In genomic region chr3:47283193-47283537, GRCh38 we compare ENCODE assay signal across 1 cellular context.
TF ChIP-seq lines count a peak whose summit lies in the region.

No MANE protein-coding gene starts in this region.

TF ChIP-seq in HepG2, 621 proteins besides CTCF, POLR2A, EP300 and RAD21:
- TF ChIP-seq ZNF512 (CRISPR knock-in tag; IDR thresholded peaks at IDR 0.05) (0 out of 2 replicates have a peak, but pooled peaks have one; percentile 22), CBX5 (CRISPR knock-in tag; IDR thresholded peaks at IDR 0.05; ENCODE audit: borderline replicate concordance) (no peak), ZFP82 (CRISPR knock-in tag; IDR thresholded peaks at IDR 0.05; ENCODE audit: borderline replicate concordance) (peak; percentile 53; the same call in 1 of the 2 replicates), ZNF670 (CRISPR knock-in tag; IDR thresholded peaks at IDR 0.05; ENCODE audit: borderline replicate concordance) (0 out of 2 replicates have a peak, but pooled peaks have one; percentile 47), XBP1 (CRISPR knock-in tag; IDR thresholded peaks at IDR 0.05) (no peak), ZNF296 (CRISPR knock-in tag; conservative IDR thresholded peaks at IDR 0.05) (0 out of 2 replicates have a peak, but pooled peaks have one; percentile 17), CEBPG (CRISPR knock-in tag; IDR thresholded peaks at IDR 0.05) (no peak), ZNF816 (CRISPR knock-in tag; IDR thresholded peaks at IDR 0.05; ENCODE audit: borderline replicate concordance) (0 out of 2 replicates have a peak, but pooled peaks have one; percentile 25), ZNF777 (CRISPR knock-in tag; IDR thresholded peaks at IDR 0.05) (no peak), ZNF496 (CRISPR knock-in tag; IDR thresholded peaks at IDR 0.05; ENCODE audit: insufficient replicate concordance) (no peak), PTBP1 (IDR thresholded peaks at IDR 0.05; ENCODE audit: low read depth, low read length, poor library complexity, severe bottlenecking) (peak; percentile 1), USF2 (IDR thresholded peaks at IDR 0.05; ENCODE audit: low read depth, low read length) (no peak), USF2 (CRISPR knock-in tag; IDR thresholded peaks at IDR 0.05; ENCODE audit: borderline replicate concordance) (no peak), FIP1L1 (IDR thresholded peaks at IDR 0.05; ENCODE audit: borderline replicate concordance, insufficient read depth, low read depth, low read length) (no peak), ZNF639 (CRISPR knock-in tag; conservative IDR thresholded peaks at IDR 0.05) (no peak), AHDC1 (CRISPR knock-in tag; IDR thresholded peaks at IDR 0.05; ENCODE audit: borderline replicate concordance) (0 out of 2 replicates have a peak, but pooled peaks have one; percentile 2), ZNF282 (IDR thresholded peaks at IDR 0.05; ENCODE audit: partially characterized antibody) (no peak)
- TF ChIP-seq, protein P1, sequence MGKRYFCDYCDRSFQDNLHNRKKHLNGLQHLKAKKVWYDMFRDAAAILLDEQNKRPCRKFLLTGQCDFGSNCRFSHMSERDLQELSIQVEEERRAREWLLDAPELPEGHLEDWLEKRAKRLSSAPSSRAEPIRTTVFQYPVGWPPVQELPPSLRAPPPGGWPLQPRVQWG (CRISPR knock-in tag; IDR thresholded peaks at IDR 0.05; ENCODE audit: borderline replicate concordance, low read depth): 0 out of 2 replicates have a peak, but pooled peaks have one; percentile 17
- TF ChIP-seq, protein P2, sequence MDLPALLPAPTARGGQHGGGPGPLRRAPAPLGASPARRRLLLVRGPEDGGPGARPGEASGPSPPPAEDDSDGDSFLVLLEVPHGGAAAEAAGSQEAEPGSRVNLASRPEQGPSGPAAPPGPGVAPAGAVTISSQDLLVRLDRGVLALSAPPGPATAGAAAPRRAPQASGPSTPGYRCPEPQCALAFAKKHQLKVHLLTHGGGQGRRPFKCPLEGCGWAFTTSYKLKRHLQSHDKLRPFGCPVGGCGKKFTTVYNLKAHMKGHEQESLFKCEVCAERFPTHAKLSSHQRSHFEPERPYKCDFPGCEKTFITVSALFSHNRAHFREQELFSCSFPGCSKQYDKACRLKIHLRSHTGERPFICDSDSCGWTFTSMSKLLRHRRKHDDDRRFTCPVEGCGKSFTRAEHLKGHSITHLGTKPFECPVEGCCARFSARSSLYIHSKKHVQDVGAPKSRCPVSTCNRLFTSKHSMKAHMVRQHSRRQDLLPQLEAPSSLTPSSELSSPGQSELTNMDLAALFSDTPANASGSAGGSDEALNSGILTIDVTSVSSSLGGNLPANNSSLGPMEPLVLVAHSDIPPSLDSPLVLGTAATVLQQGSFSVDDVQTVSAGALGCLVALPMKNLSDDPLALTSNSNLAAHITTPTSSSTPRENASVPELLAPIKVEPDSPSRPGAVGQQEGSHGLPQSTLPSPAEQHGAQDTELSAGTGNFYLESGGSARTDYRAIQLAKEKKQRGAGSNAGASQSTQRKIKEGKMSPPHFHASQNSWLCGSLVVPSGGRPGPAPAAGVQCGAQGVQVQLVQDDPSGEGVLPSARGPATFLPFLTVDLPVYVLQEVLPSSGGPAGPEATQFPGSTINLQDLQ (CRISPR knock-in tag; IDR thresholded peaks at IDR 0.05): 0 out of 2 replicates have a peak, but pooled peaks have one; percentile 9
- TF ChIP-seq, protein P3, sequence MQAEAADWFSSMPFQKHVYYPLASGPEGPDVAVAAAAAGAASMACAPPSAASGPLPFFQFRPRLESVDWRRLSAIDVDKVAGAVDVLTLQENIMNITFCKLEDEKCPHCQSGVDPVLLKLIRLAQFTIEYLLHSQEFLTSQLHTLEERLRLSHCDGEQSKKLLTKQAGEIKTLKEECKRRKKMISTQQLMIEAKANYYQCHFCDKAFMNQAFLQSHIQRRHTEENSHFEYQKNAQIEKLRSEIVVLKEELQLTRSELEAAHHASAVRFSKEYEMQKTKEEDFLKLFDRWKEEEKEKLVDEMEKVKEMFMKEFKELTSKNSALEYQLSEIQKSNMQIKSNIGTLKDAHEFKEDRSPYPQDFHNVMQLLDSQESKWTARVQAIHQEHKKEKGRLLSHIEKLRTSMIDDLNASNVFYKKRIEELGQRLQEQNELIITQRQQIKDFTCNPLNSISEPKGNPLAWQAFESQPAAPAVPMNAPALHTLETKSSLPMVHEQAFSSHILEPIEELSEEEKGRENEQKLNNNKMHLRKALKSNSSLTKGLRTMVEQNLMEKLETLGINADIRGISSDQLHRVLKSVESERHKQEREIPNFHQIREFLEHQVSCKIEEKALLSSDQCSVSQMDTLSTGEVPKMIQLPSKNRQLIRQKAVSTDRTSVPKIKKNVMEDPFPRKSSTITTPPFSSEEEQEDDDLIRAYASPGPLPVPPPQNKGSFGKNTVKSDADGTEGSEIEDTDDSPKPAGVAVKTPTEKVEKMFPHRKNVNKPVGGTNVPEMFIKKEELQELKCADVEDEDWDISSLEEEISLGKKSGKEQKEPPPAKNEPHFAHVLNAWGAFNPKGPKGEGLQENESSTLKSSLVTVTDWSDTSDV (CRISPR knock-in tag; IDR thresholded peaks at IDR 0.05): no peak
- TF ChIP-seq, protein P4, sequence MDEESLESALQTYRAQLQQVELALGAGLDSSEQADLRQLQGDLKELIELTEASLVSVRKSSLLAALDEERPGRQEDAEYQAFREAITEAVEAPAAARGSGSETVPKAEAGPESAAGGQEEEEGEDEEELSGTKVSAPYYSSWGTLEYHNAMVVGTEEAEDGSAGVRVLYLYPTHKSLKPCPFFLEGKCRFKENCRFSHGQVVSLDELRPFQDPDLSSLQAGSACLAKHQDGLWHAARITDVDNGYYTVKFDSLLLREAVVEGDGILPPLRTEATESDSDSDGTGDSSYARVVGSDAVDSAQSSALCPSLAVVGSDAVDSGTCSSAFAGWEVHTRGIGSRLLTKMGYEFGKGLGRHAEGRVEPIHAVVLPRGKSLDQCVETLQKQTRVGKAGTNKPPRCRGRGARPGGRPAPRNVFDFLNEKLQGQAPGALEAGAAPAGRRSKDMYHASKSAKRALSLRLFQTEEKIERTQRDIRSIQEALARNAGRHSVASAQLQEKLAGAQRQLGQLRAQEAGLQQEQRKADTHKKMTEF (CRISPR knock-in tag; IDR thresholded peaks at IDR 0.05): no peak
